8 cellular contexts compared by ENCODE assay signal in the genomic region with DNA sequence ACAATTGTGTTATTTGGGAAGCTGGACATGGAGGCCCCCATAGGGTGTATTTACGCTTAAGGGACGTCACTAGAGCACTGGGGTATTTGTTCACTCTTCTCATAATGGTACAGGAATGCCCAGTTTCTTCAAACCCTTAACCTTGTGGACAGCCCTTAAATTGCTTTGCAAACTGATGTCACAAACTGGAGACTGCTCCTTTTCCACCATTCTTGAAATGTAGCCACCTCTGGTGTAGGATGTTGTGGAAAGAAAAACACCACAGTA. TPM values are rescaled to one million over a fixed set of nuclear protein-coding genes. Genes with fewer than 3 reads are reported as not detected.
DNase-seq lines count a peak whose midpoint lies in the region; ATAC-seq and TF ChIP-seq lines count a peak whose summit lies in the region.

No MANE protein-coding gene starts in this region.

- peak overlapping the region; percentile 68 to 91 (median 79) for H3K4me3 ChIP-seq in fibroblast of lung (replicated peaks in 1 of 4; ENCODE audit: control extremely low read depth in 1 of 4, insufficient read depth in 1 of 4, low read depth in 3 of 4, low read length in 4 of 4)
- H3K4me3 ChIP-seq in psoas muscle = peak overlapping the region; percentile 96

- no peak for DNase-seq in activated CD4-positive, alpha-beta T cell treated with anti-CD3 and anti-CD28 coated beads, Interleukin-2, amount 10 ng/mL, durations not matched to agents 7 days and 5 days
- DNase-seq in activated CD4-positive, alpha-beta T cell treated with anti-CD3 and anti-CD28 coated beads for 48 hours = no peak
- DNase-seq in T-cell = no peak
- peak; percentile 79 to 83 for DNase-seq in fibroblast of lung (ENCODE audit: low read depth in 2 of 2)
- DNase-seq in psoas muscle = no peak
- no peak for DNase-seq in iPS-NIHi7 (ENCODE audit: extremely low spot score)
- DNase-seq in SHP77 (lab: John Stamatoyannopoulos, UW) = no peak
- DNase-seq in stimulated activated naive CD4-positive, alpha-beta T cell treated with Interleukin-2 at 50 U/mL for 16 hours (lab: John Stamatoyannopoulos, UW) = no peak

- H3K27ac Mint-ChIP-seq in activated CD4-positive, alpha-beta T cell treated with anti-CD3 and anti-CD28 coated beads, Interleukin-2, amount 10 ng/mL, durations not matched to agents 7 days and 5 days = peak overlapping the region; percentile 95
- peak overlapping the region; percentile 98 to 99 for H3K27ac Mint-ChIP-seq in T-cell

- peak overlapping the region; percentile 94 for H3K4me3 Mint-ChIP-seq in activated CD4-positive, alpha-beta T cell treated with anti-CD3 and anti-CD28 coated beads, Interleukin-2, amount 10 ng/mL, durations not matched to agents 7 days and 5 days
- peak overlapping the region; percentile 88 to 99 (median 96) for H3K4me3 Mint-ChIP-seq in T-cell

- H3K9ac ChIP-seq in fibroblast of lung (ENCODE audit: insufficient read depth, low read length) = peak overlapping the region; percentile 98

- H3K27me3 Mint-ChIP-seq in activated CD4-positive, alpha-beta T cell treated with anti-CD3 and anti-CD28 coated beads, Interleukin-2, amount 10 ng/mL, durations not matched to agents 7 days and 5 days = no peaks in the 10 kb centered on the region
- no peaks in the 10 kb centered on the region for H3K27me3 Mint-ChIP-seq in T-cell

- H3K79me2 ChIP-seq in fibroblast of lung (ENCODE audit: control insufficient read depth, insufficient read depth, low read length) = peaks cover 91% of the 10 kb centered on the region

- H3K4me2 ChIP-seq in fibroblast of lung (ENCODE audit: extremely low read depth, insufficient read depth, low read length) = peak overlapping the region; percentile 84

- H3K9me3 ChIP-seq in fibroblast of lung (ENCODE audit: control insufficient read depth, insufficient read depth, low read depth, low read length) (no peaks in the 10 kb centered on the region), psoas muscle (no peaks in the 10 kb centered on the region)

- TF ChIP-seq CTCF in fibroblast of lung (conservative IDR thresholded peaks at IDR 0.05 in 1 of 2, IDR thresholded peaks at IDR 0.05 in 1 of 2; ENCODE audit: low read depth in 1 of 2, low read length in 2 of 2) = no peak
- no peak for TF ChIP-seq CTCF in psoas muscle (IDR thresholded peaks at IDR 0.05)

- CTCF ChIA-PET in activated CD4-positive, alpha-beta T cell treated with anti-CD3 and anti-CD28 coated beads, Interleukin-2, amount 10 ng/mL, durations not matched to agents 7 days and 5 days (lab: Charles Lee) = interaction anchor here (0.9 to 1.8 kb wide), 4 partner anchors 8 to 50 kb away, joined by 3 to 6 read pairs (median 4); no protein-coding TSS in a partner anchor
- CTCF ChIA-PET in T-cell (lab: Charles Lee) = interaction anchor here in 1 of 2 donors (0.8 to 1.9 kb wide), 4 partner anchors 23 to 113 kb away, joined by 3 to 5 read pairs (median 4); no protein-coding TSS in a partner anchor

- peaks cover 70% of the 10 kb centered on the region for H3K4me1 Mint-ChIP-seq in activated CD4-positive, alpha-beta T cell treated with anti-CD3 and anti-CD28 coated beads, Interleukin-2, amount 10 ng/mL, durations not matched to agents 7 days and 5 days
- peaks cover 77 to 81% (median 77%) of the 10 kb centered on the region in 3 donors for H3K4me1 Mint-ChIP-seq in T-cell

- peaks cover 2% of the 10 kb centered on the region for H3K9me3 Mint-ChIP-seq in activated CD4-positive, alpha-beta T cell treated with anti-CD3 and anti-CD28 coated beads, Interleukin-2, amount 10 ng/mL, durations not matched to agents 7 days and 5 days
- H3K9me3 Mint-ChIP-seq in T-cell = no peaks in the 10 kb centered on the region

- H3K27me3 ChIP-seq in fibroblast of lung (ENCODE audit: control insufficient read depth, insufficient read depth, low read length) (no peaks in the 10 kb centered on the region), psoas muscle (ENCODE audit: insufficient read depth in 3 of 3, low read length in 2 of 3) (no peaks in the 10 kb centered on the region)

- ATAC-seq in T-cell (replicated peaks in 1 of 4) (no peak), psoas muscle (no peak)

- H2AFZ ChIP-seq in fibroblast of lung (ENCODE audit: low read length) = no peak overlapping the region

- H3K27ac ChIP-seq in fibroblast of lung (ENCODE audit: insufficient read depth, low read length) = peak overlapping the region; percentile 93
- H3K27ac ChIP-seq in psoas muscle = peak overlapping the region; percentile 99

- H4K20me1 ChIP-seq in fibroblast of lung (ENCODE audit: control insufficient read depth, extremely low read depth, insufficient read depth, low read length) = peaks cover 3% of the 10 kb centered on the region

- H3K4me1 ChIP-seq in fibroblast of lung (ENCODE audit: control insufficient read depth, extremely low read depth, insufficient read depth, low read length) (peaks cover 7% of the 10 kb centered on the region), psoas muscle (peaks cover 54% of the 10 kb centered on the region)

- intact Hi-C loops in psoas muscle (cut with DNase I) = loop anchor here in 1 of 2 donors (5.0 kb wide), 1 partner anchor 336 kb away; the partner anchor contains the start of gene UBE2Q1

- peaks cover 72% of the 10 kb centered on the region for H3K36me3 Mint-ChIP-seq in activated CD4-positive, alpha-beta T cell treated with anti-CD3 and anti-CD28 coated beads, Interleukin-2, amount 10 ng/mL, durations not matched to agents 7 days and 5 days (ENCODE audit: low read depth)
- peaks cover 38% of the 10 kb centered on the region for H3K36me3 Mint-ChIP-seq in T-cell

- POLR2A ChIA-PET in activated CD4-positive, alpha-beta T cell treated with anti-CD3 and anti-CD28 coated beads, Interleukin-2, amount 10 ng/mL, durations not matched to agents 7 days and 5 days (lab: Charles Lee) = no interaction called here
- POLR2A ChIA-PET in T-cell (lab: Charles Lee) = interaction anchor here (0.5 to 1.5 kb wide), 3 partner anchors 64 to 549 kb away, joined by 3 to 4 read pairs (median 3); partner anchors contain the start of gene INTS3 (in 1 of the 2)

- H3K36me3 ChIP-seq in fibroblast of lung (ENCODE audit: control insufficient read depth, insufficient read depth, low read length) = peaks cover 4% of the 10 kb centered on the region
- peaks cover 6 to 48% of the 10 kb centered on the region in 2 donors for H3K36me3 ChIP-seq in psoas muscle (ENCODE audit: insufficient read depth in 1 of 2, low read depth in 1 of 2)

- WGBS in psoas muscle, 3 donors = 2 to 7% (median 2%) methylated on average over 2 of the region's 2 CpGs

RNA-seq across cellular contexts. Expression of gene UBAP2L, which starts 1.0 kb away (rescaled TPM):
- 100 to 1,000 TPM; 186 to 211 TPM for total RNA-seq in activated CD4-positive, alpha-beta T cell treated with anti-CD3 and anti-CD28 coated beads, Interleukin-2, amount 10 ng/mL, durations not matched to agents 7 days and 5 days
- total RNA-seq in T-cell (100 to 1,000 TPM; 175 to 240 (median 192) TPM), fibroblast of lung (37.5 and 51.9 TPM in 2 replicates), psoas muscle (100 to 1,000 TPM in 1 of 4 donors, 10 to 100 TPM in 3; 83.9 to 121 (median 87.5) TPM)
- polyA plus RNA-seq in fibroblast of lung (180 and 235 TPM in 2 replicates), psoas muscle (10 to 100 TPM; 45.8 to 92.0 (median 81.9) TPM)
- 173 and 176 TPM in 2 replicates for polyA plus RNA-seq in fibroblast of lung (2012)
- polyA minus RNA-seq in fibroblast of lung (ENCODE audit: low replicate concordance) = 274 and 314 TPM in 2 replicates

RNA-seq across cellular contexts. Expression of gene CFAP141, which starts 15.6 kb away (rescaled TPM):
- total RNA-seq in activated CD4-positive, alpha-beta T cell treated with anti-CD3 and anti-CD28 coated beads, Interleukin-2, amount 10 ng/mL, durations not matched to agents 7 days and 5 days = under 1 TPM in 1 of 2 experiments, not detected in 1; 0.65 TPM
- total RNA-seq in T-cell = not detected
- not detected in 2 replicates for total RNA-seq in fibroblast of lung
- polyA plus RNA-seq in fibroblast of lung = not detected in 2 replicates
- polyA plus RNA-seq in fibroblast of lung (2012) = not detected in 2 replicates
- polyA minus RNA-seq in fibroblast of lung (ENCODE audit: low replicate concordance) = not detected in 2 replicates
- not detected for total RNA-seq in psoas muscle
- polyA plus RNA-seq in psoas muscle = not detected

RNA-seq across cellular contexts. Expression of gene TPM3, which starts 29.8 kb away (rescaled TPM):
- 100 to 1,000 TPM; 781 to 902 TPM for total RNA-seq in activated CD4-positive, alpha-beta T cell treated with anti-CD3 and anti-CD28 coated beads, Interleukin-2, amount 10 ng/mL, durations not matched to agents 7 days and 5 days
- total RNA-seq in T-cell = 100 to 1,000 TPM; 340 to 396 (median 363) TPM
- 135 and 215 TPM in 2 replicates for total RNA-seq in fibroblast of lung
- polyA plus RNA-seq in fibroblast of lung = 842 and 1,032 TPM in 2 replicates
- 607 and 696 TPM in 2 replicates for polyA plus RNA-seq in fibroblast of lung (2012)
- 80.9 and 162 TPM in 2 replicates for polyA minus RNA-seq in fibroblast of lung (ENCODE audit: low replicate concordance)
- total RNA-seq in psoas muscle = 1,000 to 10,000 TPM; 2,192 to 3,898 (median 3,031) TPM
- 1,000 to 10,000 TPM; 1,778 to 2,728 (median 2,516) TPM for polyA plus RNA-seq in psoas muscle

RNA-seq across cellular contexts. Expression of gene HAX1, which starts 50.7 kb away (rescaled TPM):
- 100 to 1,000 TPM; 107 to 126 TPM for total RNA-seq in activated CD4-positive, alpha-beta T cell treated with anti-CD3 and anti-CD28 coated beads, Interleukin-2, amount 10 ng/mL, durations not matched to agents 7 days and 5 days
- total RNA-seq in T-cell (10 to 100 TPM; 69.4 to 97.7 (median 92.5) TPM), fibroblast of lung (127 and 152 TPM in 2 replicates), psoas muscle (100 to 1,000 TPM; 122 to 148 (median 136) TPM)
- polyA plus RNA-seq in fibroblast of lung (89.9 and 97.9 TPM in 2 replicates), psoas muscle (100 to 1,000 TPM; 110 to 154 (median 143) TPM)
- polyA plus RNA-seq in fibroblast of lung (2012) = 98.9 and 106 TPM in 2 replicates
- polyA minus RNA-seq in fibroblast of lung (ENCODE audit: low replicate concordance) = 141 and 152 TPM in 2 replicates

Comparison
In these comparisons a context has a peak if more than half of its experiments do, and no peak if none do; other contexts are left out.
1. DNase-seq: peak in fibroblast of lung (2 of 2); none in activated CD4-positive, alpha-beta T cell treated with anti-CD3 and anti-CD28 coated beads, Interleukin-2, amount 10 ng/mL, durations not matched to agents 7 days and 5 days (single experiment), activated CD4-positive, alpha-beta T cell treated with anti-CD3 and anti-CD28 coated beads for 48 hours (single experiment), T-cell (0 of 34), psoas muscle (0 of 2), iPS-NIHi7 (single experiment), SHP77 (0 of 2) and stimulated activated naive CD4-positive, alpha-beta T cell treated with Interleukin-2 at 50 U/mL for 16 hours (single experiment).